In genomic region chr17:39655105-39655504, GRCh38 we compare ENCODE assay signal across 14 cellular contexts. TPM values are rescaled to one million over a fixed set of nuclear protein-coding genes. Genes with fewer than 3 reads are reported as not detected.
A peak's percentile ranks its signal among the peaks of the same experiment; 100 is the strongest.
DNase-seq lines count a peak whose midpoint lies in the region; ATAC-seq and TF ChIP-seq lines count a peak whose summit lies in the region.
"Had no signal": no experiment of that assay in that cellular context is flagged by ENCODE, and none has a peak within 500 bp of the region (broad histone marks: within the 10 kb centered on the region; RNA-seq: fewer than 3 reads in every experiment).

No MANE protein-coding gene starts in this region.

- WGBS in SK-N-SH (ENCODE audit: low lambda C conversion rate) = 84% methylated on average over 2 of the region's 2 CpGs

- CTCF ChIA-PET in SK-N-SH (lab: Yijun Ruan, JAX) = interaction anchor here (0.7 to 7.6 kb wide), 12 partner anchors 14 to 118 kb away, joined by 3 to 149 read pairs (median 8); partner anchors contain the start of genes ERBB2, PNMT, PPP1R1B and STARD3

- TF ChIP-seq CTCF in GM13977 (IDR thresholded peaks at IDR 0.05; ENCODE audit: extremely low read depth, insufficient read depth, missing control alignments) (no peak), SK-N-SH (IDR thresholded peaks at IDR 0.05) (no peak)

- TF ChIP-seq RAD21 in SK-N-SH (IDR thresholded peaks at IDR 0.05; ENCODE audit: low read length) = no peak

- H3K9ac ChIP-seq in SK-N-SH = no peak overlapping the region

- no peaks in the 10 kb centered on the region for H3K9me3 ChIP-seq in SK-N-SH
- H3K9me3 ChIP-seq: A549 had no signal

- H3K27ac Mint-ChIP-seq in activated naive CD4-positive, alpha-beta T cell treated with anti-CD3 and anti-CD28 coated beads, Interleukin-2, amount 50 U/mL, for 72 hours = peak overlapping the region; percentile 11 to 36

- no peak overlapping the region for H2AFZ ChIP-seq in SK-N-SH (ENCODE audit: low read depth)

- H3K4me2 ChIP-seq in SK-N-SH = no peak overlapping the region
- H3K4me2 ChIP-seq: A549 had no signal

- POLR2A ChIA-PET in SK-N-SH (lab: Yijun Ruan, JAX) = interaction anchor here (0.7 kb wide), 1 partner anchor 10 kb away, joined by 8 read pairs; no protein-coding TSS in a partner anchor

- H3K27ac ChIP-seq in caudate nucleus (ENCODE audit: low read depth, low read length) (peak overlapping the region; percentile 96), temporal lobe (ENCODE audit: low read depth, low read length) (peak overlapping the region; percentile 36), SK-N-SH (ENCODE audit: low read depth in 2 of 2, low read length in 1 of 2) (no peak overlapping the region)
- H3K27ac ChIP-seq: A549 had no signal

- H3K36me3 ChIP-seq in SK-N-SH (replicated peaks in 1 of 2; ENCODE audit: control insufficient read depth in 1 of 2, insufficient read depth in 2 of 2, low read length in 1 of 2) = peaks cover 0 to 19% of the 10 kb centered on the region in 2 experiments

- peaks cover 0 to 4% of the 10 kb centered on the region in 2 experiments; a peak in 1 of 4 replicates for H3K4me1 ChIP-seq in SK-N-SH (ENCODE audit: control insufficient read depth in 1 of 2, insufficient read depth in 2 of 2, low read depth in 1 of 2, low read length in 1 of 2)
- H3K4me1 ChIP-seq: A549 had no signal

- no peaks in the 10 kb centered on the region for H3K9me3 Mint-ChIP-seq in activated naive CD4-positive, alpha-beta T cell treated with anti-CD3 and anti-CD28 coated beads, Interleukin-2, amount 50 U/mL, for 72 hours

- no peaks in the 10 kb centered on the region for H3K79me2 ChIP-seq in SK-N-SH (ENCODE audit: insufficient read depth)

- no peak for ATAC-seq in activated naive CD4-positive, alpha-beta T cell treated with anti-CD3 and anti-CD28 coated beads, Interleukin-2, amount 50 U/mL, for 72 hours
- ATAC-seq: A549 had no signal

- no peaks in the 10 kb centered on the region for H3F3A ChIP-seq in SK-N-SH (replicated peaks; ENCODE audit: insufficient read depth)

- no peaks in the 10 kb centered on the region for H3K9me2 ChIP-seq in SK-N-SH

- no peak overlapping the region for H3K4me3 ChIP-seq in SK-N-SH (ENCODE audit: low read depth in 2 of 2, low read length in 1 of 2)
- H3K4me3 ChIP-seq: A549 had no signal

- peaks cover 0 to 6% of the 10 kb centered on the region in 2 donors for H3K36me3 Mint-ChIP-seq in activated naive CD4-positive, alpha-beta T cell treated with anti-CD3 and anti-CD28 coated beads, Interleukin-2, amount 50 U/mL, for 72 hours

- peaks cover 7% of the 10 kb centered on the region; the same call in 1 of the 2 replicates for H4K20me1 ChIP-seq in SK-N-SH (ENCODE audit: insufficient read depth)

- TF ChIP-seq EP300 in SK-N-SH (IDR thresholded peaks at IDR 0.05; ENCODE audit: borderline replicate concordance in 1 of 2, low read depth in 1 of 2, low read length in 1 of 2) = no peak

- no peak for DNase-seq in activated naive CD4-positive, alpha-beta T cell treated with anti-CD3 and anti-CD28 coated beads, Interleukin-2, amount 50 U/mL, for 72 hours (ENCODE audit: low spot score in 2 of 2)
- no peak for DNase-seq in activated naive CD4-positive, alpha-beta T cell treated with anti-CD3 and anti-CD28 coated beads, Interleukin-2, amount 50 U/mL, for 16 hours
- no peak for DNase-seq in caudate nucleus (lab: John Stamatoyannopoulos, UW)
- DNase-seq in GM13977 (ENCODE audit: low spot score) = no peak
- no peak for DNase-seq in SK-N-SH
- DNase-seq: DMS153; GOT3; NCI-H187 treated with DMSO at 0.1 percent for 48 hours; NCI-H526 treated with DMSO at 0.1 percent for 48 hours; NK-92 treated with Interleukin-12 subunit alpha and Interleukin-12 subunit beta, amount 100 ng/mL, for 24 hours; SHP77 treated with DMSO at 0.1 percent for 48 hours had no signal

- in situ Hi-C loops in GM13977 (cut with MboI; ENCODE audit: low pct_unique_long_range_greater_than_20kb, low sequenced_read_pairs, unreplicated experiment) = no loop called here

- H3K27me3 ChIP-seq in SK-N-SH (ENCODE audit: insufficient read depth) = no peaks in the 10 kb centered on the region

TF ChIP-seq in SK-N-SH, 30 proteins besides CTCF, POLR2A, EP300 and RAD21 (continues in another document):
- TF ChIP-seq EZH2phosphoT487 (IDR thresholded peaks at IDR 0.05; ENCODE audit: borderline replicate concordance, low read depth) (no peak), POLR2AphosphoS5 (IDR thresholded peaks at IDR 0.05; ENCODE audit: low read depth, low read length) (no peak), MEF2A (IDR thresholded peaks at IDR 0.05; ENCODE audit: borderline replicate concordance, low read depth) (no peak), NFIC (IDR thresholded peaks at IDR 0.05; ENCODE audit: borderline replicate concordance) (no peak), TCF12 (IDR thresholded peaks at IDR 0.05) (no peak), RXRA (IDR thresholded peaks at IDR 0.05; ENCODE audit: borderline replicate concordance, low read depth) (no peak), ZBTB33 (IDR thresholded peaks at IDR 0.05; ENCODE audit: borderline replicate concordance, low read depth) (no peak), REST (IDR thresholded peaks at IDR 0.05; ENCODE audit: low read depth, low read length) (no peak), YY1 (IDR thresholded peaks at IDR 0.05; ENCODE audit: low read depth) (no peak), FOXJ3 (CRISPR knock-in tag; IDR thresholded peaks at IDR 0.05) (no peak)

RNA-seq across cellular contexts. Expression of gene TCAP, which starts 10.0 kb away (rescaled TPM):
- 1 to 10 TPM; 2.3 to 3.0 TPM for total RNA-seq in activated naive CD4-positive, alpha-beta T cell treated with anti-CD3 and anti-CD28 coated beads, Interleukin-2, amount 50 U/mL, for 72 hours
- total RNA-seq in temporal lobe = 1.5 TPM
- 0.43 and 0.67 TPM in 2 replicates for polyA plus RNA-seq in SK-N-SH (2012; rRNA removed)
- 0.08 and 0.13 TPM in 2 replicates for polyA plus RNA-seq in SK-N-SH (2012; cell fraction: cytosol; rRNA removed)
- polyA plus RNA-seq in SK-N-SH (2012; cell fraction: nucleus; rRNA removed) = 3.6 and 4.0 TPM in 2 replicates

RNA-seq across cellular contexts. Expression of gene PNMT, which starts 13.1 kb away (rescaled TPM):
- total RNA-seq in activated naive CD4-positive, alpha-beta T cell treated with anti-CD3 and anti-CD28 coated beads, Interleukin-2, amount 50 U/mL, for 72 hours = under 1 TPM in 1 of 2 donors, not detected in 1; 0.64 TPM
- 2.0 TPM for total RNA-seq in temporal lobe
- 0.05 and 0.07 TPM in 2 replicates for polyA plus RNA-seq in SK-N-SH (2012; rRNA removed)
- polyA plus RNA-seq in SK-N-SH (2012; cell fraction: cytosol; rRNA removed) = 0.03 and 0.07 TPM in 2 replicates
- 0.07 and 0.21 TPM in 2 replicates for polyA plus RNA-seq in SK-N-SH (2012; cell fraction: nucleus; rRNA removed)
- total RNA-seq: OCI-LY7 had no signal
- polyA plus RNA-seq: A549 had no signal

RNA-seq across cellular contexts. Expression of gene STARD3, which starts 18.2 kb away (rescaled TPM):
- total RNA-seq in activated naive CD4-positive, alpha-beta T cell treated with anti-CD3 and anti-CD28 coated beads, Interleukin-2, amount 50 U/mL, for 72 hours = 10 to 100 TPM; 62.7 to 80.6 TPM
- total RNA-seq in temporal lobe = 19.9 TPM
- 76.8 and 78.0 TPM in 2 replicates for polyA plus RNA-seq in SK-N-SH (2012; rRNA removed)
- polyA plus RNA-seq in SK-N-SH (2012; cell fraction: cytosol; rRNA removed) = 32.5 and 44.3 TPM in 2 replicates
- polyA plus RNA-seq in SK-N-SH (2012; cell fraction: nucleus; rRNA removed) = 330 and 615 TPM in 2 replicates

RNA-seq across cellular contexts. Expression of gene PPP1R1B, which starts 28.4 kb away (rescaled TPM):
- total RNA-seq in activated naive CD4-positive, alpha-beta T cell treated with anti-CD3 and anti-CD28 coated beads, Interleukin-2, amount 50 U/mL, for 72 hours = under 1 TPM in 1 of 2 donors, not detected in 1; 0.16 TPM
- 20.7 TPM for total RNA-seq in temporal lobe
- polyA plus RNA-seq in SK-N-SH (2012; rRNA removed) = 0.05 and 0.07 TPM in 2 replicates
- 0.05 and 0.12 TPM in 2 replicates for polyA plus RNA-seq in SK-N-SH (2012; cell fraction: cytosol; rRNA removed)
- polyA plus RNA-seq in SK-N-SH (2012; cell fraction: nucleus; rRNA removed) = not detected in 2 replicates
- total RNA-seq: OCI-LY7 had no signal

RNA-seq across cellular contexts. Expression of gene PGAP3, which starts 32.8 kb away (rescaled TPM):
- total RNA-seq in activated naive CD4-positive, alpha-beta T cell treated with anti-CD3 and anti-CD28 coated beads, Interleukin-2, amount 50 U/mL, for 72 hours = 10 to 100 TPM in 1 of 2 donors, 1 to 10 TPM in 1; 7.9 to 16.0 TPM
- total RNA-seq in temporal lobe = 7.9 TPM
- 20.9 and 25.8 TPM in 2 replicates for polyA plus RNA-seq in SK-N-SH (2012; rRNA removed)
- 8.3 and 12.5 TPM in 2 replicates for polyA plus RNA-seq in SK-N-SH (2012; cell fraction: cytosol; rRNA removed)
- polyA plus RNA-seq in SK-N-SH (2012; cell fraction: nucleus; rRNA removed) = 83.8 and 86.4 TPM in 2 replicates

Comparison
In these comparisons a context has a peak if more than half of its experiments do, and no peak if none do; other contexts are left out.
1. H3K27ac ChIP-seq: peak in caudate nucleus (single experiment) and temporal lobe (single experiment); none in SK-N-SH (0 of 2).